In the genomic region with DNA sequence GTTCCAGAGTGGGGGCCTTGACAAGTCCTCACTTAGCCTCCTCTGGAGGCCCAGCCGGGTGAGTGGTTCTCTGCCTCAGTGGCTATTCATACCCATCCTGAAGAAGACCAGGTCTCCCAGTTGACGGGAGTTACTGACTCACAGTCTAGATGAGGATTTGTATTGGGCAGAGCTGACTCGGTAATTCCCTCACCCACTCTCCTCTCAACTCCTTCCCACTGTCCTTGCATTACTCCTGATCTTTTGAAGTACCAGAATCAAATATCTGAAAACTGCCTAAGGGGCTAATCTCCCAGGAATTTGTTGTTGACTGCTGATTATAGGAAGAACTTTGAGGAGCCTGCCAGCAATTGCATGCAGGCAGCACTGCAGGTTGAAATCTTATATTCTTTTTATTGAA, we compare ENCODE assay signal across 16 cellular contexts. TPM values are rescaled to one million over a fixed set of nuclear protein-coding genes. Genes with fewer than 3 reads are reported as not detected.
DNase-seq lines count a peak whose midpoint lies in the region; ATAC-seq, FAIRE-seq and TF ChIP-seq lines count a peak whose summit lies in the region.
"Had no signal": no experiment of that assay in that cellular context is flagged by ENCODE, and none has a peak within 500 bp of the region (broad histone marks: within the 10 kb centered on the region; RNA-seq: fewer than 3 reads in every experiment).

No MANE protein-coding gene starts in this region.

- no peaks in the 10 kb centered on the region for H3K27me3 ChIP-seq in muscle layer of duodenum (ENCODE audit: low read depth, low read length)
- H3K27me3 ChIP-seq: left lung, Peyer's patch had no signal

- CTCF ChIA-PET in A549 (lab: Yijun Ruan, JAX) = interaction anchor here (0.7 to 19.2 kb wide), 4 partner anchors 7 to 60 kb away, joined by 3 to 148 read pairs (median 10); partner anchors contain the start of gene SMIM5

- no peak overlapping the region for H3K4me3 ChIP-seq in A549
- no peak overlapping the region for H3K4me3 ChIP-seq in muscle layer of duodenum (ENCODE audit: low read depth in 1 of 2, low read length in 2 of 2)
- H3K4me3 ChIP-seq: GM23338, left lung, Peyer's patch had no signal

- no peak for FAIRE-seq in A549 (lab: Jason Lieb, UNC)

- ATAC-seq in A549 (peak; percentile 10 to 12; a peak in 2 of 6 replicates), GM21723 (IDR thresholded peaks at IDR 0.05; ENCODE audit: unreplicated experiment) (no peak)
- ATAC-seq: GM23338, left lung had no signal

- no peak for TF ChIP-seq RAD21 in A549 (conservative IDR thresholded peaks at IDR 0.05 in 1 of 2, IDR thresholded peaks at IDR 0.05 in 1 of 2)

- peaks cover 85% of the 10 kb centered on the region for H3K4me1 ChIP-seq in A549
- H3K4me1 ChIP-seq in muscle layer of duodenum (ENCODE audit: control insufficient read depth in 1 of 2, insufficient read depth in 2 of 2, low read length in 2 of 2) = peaks cover 7 to 19% of the 10 kb centered on the region in 2 donors

- POLR2A ChIA-PET in A549 (lab: Yijun Ruan, JAX) = interaction anchor here (1.2 to 1.7 kb wide), 2 partner anchors 67 to 99 kb away, joined by 3 to 6 read pairs; no protein-coding TSS in a partner anchor

- no peaks in the 10 kb centered on the region for H3K9me3 ChIP-seq in A549
- H3K9me3 ChIP-seq in muscle layer of duodenum (ENCODE audit: control insufficient read depth in 1 of 2, low read length in 2 of 2) = no peaks in the 10 kb centered on the region
- H3K9me3 ChIP-seq: left lung, Peyer's patch had no signal

- peak overlapping the region; percentile 63 for H3K4me2 ChIP-seq in A549
- H3K4me2 ChIP-seq: GM23338 had no signal

- 37% methylated on average over 3 of the region's 3 CpGs for WGBS in A549 (ENCODE audit: missing lambda C conversion rate)

- peaks cover 0 to 7% of the 10 kb centered on the region in 2 donors for H3K36me3 ChIP-seq in muscle layer of duodenum (ENCODE audit: control insufficient read depth in 1 of 2, insufficient read depth in 2 of 2, low read length in 2 of 2)

- no peak for TF ChIP-seq POLR2A in A549 (IDR thresholded peaks at IDR 0.05; ENCODE audit: low read length)

- TF ChIP-seq EP300 in A549 (IDR thresholded peaks at IDR 0.05) = no peak

- no peak for TF ChIP-seq CTCF in A549 (IDR thresholded peaks at IDR 0.05)

- DNase-seq in A549 (ENCODE audit: low read depth in 1 of 2, low spot score in 1 of 2) (no peak), NCI-H226 (peak; percentile 79), caudate nucleus (lab: John Stamatoyannopoulos, UW) (no peak), NCI-H2081 treated with DMSO at 0.1 percent for 48 hours (lab: John Stamatoyannopoulos, UW) (no peak), activated gamma-delta T cell treated with Interleukin-2 at 50 U/mL for 16 hours (no peak), NCI-H1048 (lab: John Stamatoyannopoulos, UW) (no peak)
- DNase-seq: activated T-cell treated with anti-CD3 and anti-CD28 coated beads, Interleukin-2, amount 50 U/mL, for 1 hour; central memory CD4-positive, alpha-beta T cell; foreskin melanocyte; left lung; NCI-H2171 treated with DMSO at 0.1 percent for 48 hours; nucleus accumbens; Peyer's patch had no signal

- H3K27ac ChIP-seq in A549 = peak overlapping the region; percentile 75 to 93
- H3K27ac ChIP-seq in caudate nucleus (ENCODE audit: low read depth, low read length) = peak overlapping the region; percentile 28
- H3K27ac ChIP-seq in muscle layer of duodenum (ENCODE audit: low read length) = peak overlapping the region; percentile 9
- H3K27ac ChIP-seq: Peyer's patch had no signal

TF ChIP-seq in A549, 52 proteins besides CTCF, POLR2A, EP300 and RAD21:
- 0 out of 3 replicates have a peak, but pooled peaks have one; percentile 16 for TF ChIP-seq SMC3 (IDR thresholded peaks at IDR 0.05)
- no peak for TF ChIP-seq CBX2 (IDR thresholded peaks at IDR 0.05; ENCODE audit: borderline replicate concordance, low read depth)

RNA-seq across cellular contexts. Expression of gene SAP30BP, which starts 14.2 kb away (rescaled TPM):
- polyA plus RNA-seq in A549 (2011; rRNA removed) (76.3 and 103 TPM in 2 replicates), A549 (2017; fragmentation: RNase III; extraction: RNeasy Plus Mini Kit Qiagen cat#74134 plus additional on column Dnase treatment) (125 to 139 TPM (median 136 TPM) in 3 replicates)
- 97.6 and 108 TPM in 2 replicates for polyA plus RNA-seq in A549 (2012; cell fraction: cytosol; rRNA removed)
- 186 and 190 TPM in 2 replicates for polyA plus RNA-seq in A549 (2012; cell fraction: nucleus; rRNA removed)
- polyA minus RNA-seq in A549 (2011; rRNA and poly(A)+ RNA removed) = 63.9 and 67.1 TPM in 2 replicates

RNA-seq across cellular contexts. Expression of gene RECQL5, which starts 14.3 kb away (rescaled TPM):
- polyA plus RNA-seq in A549 (2011; rRNA removed) = 22.7 and 29.2 TPM in 2 replicates
- polyA plus RNA-seq in A549 (2012; cell fraction: cytosol; rRNA removed) = 17.7 and 21.4 TPM in 2 replicates
- polyA plus RNA-seq in A549 (2012; cell fraction: nucleus; rRNA removed) = 159 and 161 TPM in 2 replicates
- polyA plus RNA-seq in A549 (2017; fragmentation: RNase III; extraction: RNeasy Plus Mini Kit Qiagen cat#74134 plus additional on column Dnase treatment) = 37.3 to 42.5 TPM (median 39.9 TPM) in 3 replicates
- 48.5 and 52.7 TPM in 2 replicates for polyA minus RNA-seq in A549 (2011; rRNA and poly(A)+ RNA removed)

RNA-seq across cellular contexts. Expression of gene ITGB4, which starts 40.0 kb away (rescaled TPM):
- polyA plus RNA-seq in A549 (2011; rRNA removed) = 19.8 and 20.6 TPM in 2 replicates
- polyA plus RNA-seq in A549 (2012; cell fraction: cytosol; rRNA removed) = 17.2 and 22.1 TPM in 2 replicates
- 77.1 and 140 TPM in 2 replicates for polyA plus RNA-seq in A549 (2012; cell fraction: nucleus; rRNA removed)
- polyA plus RNA-seq in A549 (2017; fragmentation: RNase III; extraction: RNeasy Plus Mini Kit Qiagen cat#74134 plus additional on column Dnase treatment) = 30.1 to 37.4 TPM (median 36.0 TPM) in 3 replicates
- polyA minus RNA-seq in A549 (2011; rRNA and poly(A)+ RNA removed) = 53.3 and 59.6 TPM in 2 replicates

RNA-seq across cellular contexts. Expression of gene SMIM5, which starts 48.1 kb away (rescaled TPM):
- polyA plus RNA-seq in A549 (2011; rRNA removed) = 0.25 and 0.30 TPM in 2 replicates
- 0.10 and 0.25 TPM in 2 replicates for polyA plus RNA-seq in A549 (2012; cell fraction: cytosol; rRNA removed)
- 0.86 and 0.97 TPM in 2 replicates for polyA plus RNA-seq in A549 (2012; cell fraction: nucleus; rRNA removed)
- 0.15 to 0.33 TPM (median 0.20 TPM) in 3 replicates for polyA plus RNA-seq in A549 (2017; fragmentation: RNase III; extraction: RNeasy Plus Mini Kit Qiagen cat#74134 plus additional on column Dnase treatment)
- 0.19 and 0.21 TPM in 2 replicates for polyA minus RNA-seq in A549 (2011; rRNA and poly(A)+ RNA removed)

Comparison
In these comparisons a context has a peak if more than half of its experiments do, and no peak if none do; other contexts are left out.
1. H3K27ac ChIP-seq: peak in every context shown above with its lines; median percentile 84 in A549; 28 in caudate nucleus; 9 in muscle layer of duodenum.